ENCODE assay signal across 35 cellular contexts in the genomic region with DNA sequence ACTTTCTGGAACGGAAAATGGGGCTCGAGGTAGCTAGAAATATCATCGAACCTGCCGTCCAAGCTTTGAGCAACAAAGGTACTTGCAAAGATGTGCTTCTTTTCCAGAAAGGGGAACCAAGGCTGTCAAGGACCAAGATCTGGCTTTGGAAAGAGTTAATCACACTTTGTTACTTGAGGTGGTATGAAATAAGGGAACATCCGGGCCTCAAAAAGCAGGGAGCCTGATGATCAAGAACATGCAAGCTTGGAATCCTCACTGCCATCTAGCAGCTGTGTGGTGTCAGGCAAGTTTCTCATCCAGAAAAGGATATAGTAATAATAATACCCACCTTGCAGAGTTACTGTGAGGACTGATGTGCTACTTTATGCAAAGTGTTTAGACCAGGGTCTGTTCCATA.
"Had no signal": no experiment of that assay in that cellular context is flagged by ENCODE, and none has a peak within 500 bp of the region (broad histone marks: within the 10 kb centered on the region; RNA-seq: fewer than 3 reads in every experiment).

No MANE protein-coding gene starts in this region.

- H3K36me3 ChIP-seq: MG63 had no signal

- H3K27ac ChIP-seq: KMS-11 had no signal

- H3K4me3 ChIP-seq: MG63 had no signal

- DNase-seq: Karpas-422, Kasumi-1, MG63, MM.1S, MV-4-11, NCI-H1048, NCI-H1092, NCI-H1092 treated with DMSO at 0.1 percent for 48 hours, NCI-H1105, NCI-H1105 treated with DMSO at 0.1 percent for 48 hours, NCI-H1417, NCI-H1417 treated with DMSO at 0.1 percent for 48 hours, NCI-H1436, NCI-H1436 treated with DMSO at 0.1 percent for 48 hours, NCI-H146, NCI-H1694, NCI-H1694 treated with DMSO at 0.1 percent for 48 hours, NCI-H187, NCI-H187 treated with DMSO at 0.1 percent for 48 hours, NCI-H1930, NCI-H2029, NCI-H2029 treated with DMSO at 0.1 percent for 48 hours, NCI-H2081, NCI-H2081 treated with DMSO at 0.1 percent for 48 hours, NCI-H2107, NCI-H2171, NCI-H2171 treated with DMSO at 0.1 percent for 48 hours, NCI-H2227 treated with DMSO at 0.1 percent for 48 hours, NCI-H226, NCI-H345, NCI-H446, NCI-H446 treated with DMSO at 0.1 percent for 48 hours, NCI-H510A, NCI-H510A treated with DMSO at 0.1 percent for 48 hours had no signal

- H3K9me3 ChIP-seq: MG63 had no signal

- H3K27me3 ChIP-seq: MG63 had no signal
